In the genomic region with DNA sequence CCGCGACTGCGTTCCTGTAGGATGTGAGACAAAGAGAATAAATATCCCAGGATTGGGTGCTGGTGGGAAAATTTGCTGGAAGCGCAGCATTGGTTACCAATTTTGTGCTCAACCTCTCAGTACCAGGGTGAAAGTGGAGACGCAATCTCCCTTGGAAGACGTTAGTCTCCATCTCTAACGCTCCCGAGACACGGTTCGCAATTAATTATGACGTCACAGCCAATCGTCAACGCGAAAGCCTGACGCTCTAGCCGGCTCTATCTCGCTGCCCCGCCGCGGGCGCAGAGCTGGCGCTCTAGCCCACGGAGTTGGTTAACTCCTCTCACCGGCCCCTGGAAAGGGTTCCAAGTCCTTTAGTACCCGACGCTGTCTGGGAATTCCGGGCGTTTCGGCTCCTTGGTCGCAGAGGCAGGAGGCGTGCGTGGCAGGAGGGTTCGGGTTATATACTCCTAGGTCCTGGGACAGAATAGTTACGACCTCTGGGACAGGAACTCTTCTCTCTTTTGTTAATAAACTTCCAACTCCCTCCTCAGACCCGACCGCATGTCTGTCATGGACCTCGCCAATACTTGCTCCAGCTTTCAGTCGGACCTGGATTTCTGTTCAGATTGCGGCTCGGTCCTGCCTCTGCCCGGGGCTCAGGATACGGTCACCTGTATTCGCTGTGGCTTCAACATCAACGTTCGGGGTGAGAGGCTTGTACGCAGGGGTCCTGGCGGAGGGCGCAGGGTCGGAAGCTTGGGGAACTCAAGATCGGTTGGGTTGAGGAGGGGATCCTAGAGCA, we compare ENCODE assay signal across 8 cellular contexts. TPM values are rescaled to one million over a fixed set of nuclear protein-coding genes. Genes with fewer than 3 reads are reported as not detected.
DNase-seq lines count a peak whose midpoint lies in the region; ATAC-seq and TF ChIP-seq lines count a peak whose summit lies in the region.

A gene with protein sequence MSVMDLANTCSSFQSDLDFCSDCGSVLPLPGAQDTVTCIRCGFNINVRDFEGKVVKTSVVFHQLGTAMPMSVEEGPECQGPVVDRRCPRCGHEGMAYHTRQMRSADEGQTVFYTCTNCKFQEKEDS (plus strand): TSS at position 284 of the 784 bp plus-strand sequence. CDS start 260 bp downstream, at position 544.

- CTCF ChIA-PET in BJ (lab: Yijun Ruan, JAX): interaction anchor here (1.0 to 1.8 kb wide), 4 partner anchors 9 to 69 kb away, joined by 3 to 5 read pairs (median 5); no protein-coding TSS in a partner anchor

- 0 out of 2 replicates have a peak, but pooled peaks cover 2% of the 10 kb centered on the region for H3K36me3 ChIP-seq in BJ (ENCODE audit: control insufficient read depth, insufficient read depth, low read length)

- DNase-seq in BJ (ENCODE audit: low read depth) (peak; percentile 62), NCI-H748 treated with DMSO at 0.1 percent for 48 hours (lab: John Stamatoyannopoulos, UW) (peak; percentile 98), dedifferentiated amniotic fluid mesenchymal stem cell (ENCODE audit: extremely low spot score) (peak; percentile 98), left lobe of liver (ENCODE audit: low spot score) (peak; percentile 94)
- peak; percentile 67 to 87 for DNase-seq in activated CD4-positive, alpha-beta T cell treated with anti-CD3 and anti-CD28 coated beads, Interleukin-2, amount 50 U/mL, for 24 hours (ENCODE audit: low read depth in 1 of 2, low spot score in 1 of 2)
- DNase-seq in stimulated activated CD4-positive, alpha-beta T cell treated with anti-CD3 and anti-CD28 coated beads, Interleukin-2, amount 100 ng/mL, for 4 hours (ENCODE audit: low read depth): peak; percentile 83

- no peak for TF ChIP-seq CTCF in BJ (IDR thresholded peaks at IDR 0.05; ENCODE audit: insufficient read depth, low read depth, low read length)

- peak within 1 kb of the TSS; percentile 65 for H3K4me3 ChIP-seq in BJ (ENCODE audit: low read depth, low read length)

- H3K27me3 ChIP-seq in BJ (ENCODE audit: control insufficient read depth, insufficient read depth, low read length): no peaks in the 10 kb centered on the region

- ATAC-seq in GM19328 (IDR thresholded peaks at IDR 0.05; ENCODE audit: unreplicated experiment) (peak; percentile 84), HG03521 (IDR thresholded peaks at IDR 0.05; ENCODE audit: unreplicated experiment) (peak; percentile 88), left lobe of liver (peak; percentile 98)

- POLR2A ChIA-PET in BJ (lab: Charles Lee): no interaction called here

RNA-seq across cellular contexts. Expression of the gene that starts here (rescaled TPM):
- 23.4 and 28.6 TPM in 2 replicates for polyA plus RNA-seq in BJ (2011; rRNA removed)
- 6.1 and 6.3 TPM in 2 replicates for polyA minus RNA-seq in BJ (2011; rRNA and poly(A)+ RNA removed)
- total RNA-seq in left lobe of liver: 8.2 TPM

Comparison
In these comparisons a context has a peak if more than half of its experiments do, and no peak if none do; other contexts are left out.
1. Peak in every context shown above with its lines: DNase-seq, ATAC-seq and H3K4me3 ChIP-seq.